Comparison of ENCODE assay signal across 22 cellular contexts in the genomic region with DNA sequence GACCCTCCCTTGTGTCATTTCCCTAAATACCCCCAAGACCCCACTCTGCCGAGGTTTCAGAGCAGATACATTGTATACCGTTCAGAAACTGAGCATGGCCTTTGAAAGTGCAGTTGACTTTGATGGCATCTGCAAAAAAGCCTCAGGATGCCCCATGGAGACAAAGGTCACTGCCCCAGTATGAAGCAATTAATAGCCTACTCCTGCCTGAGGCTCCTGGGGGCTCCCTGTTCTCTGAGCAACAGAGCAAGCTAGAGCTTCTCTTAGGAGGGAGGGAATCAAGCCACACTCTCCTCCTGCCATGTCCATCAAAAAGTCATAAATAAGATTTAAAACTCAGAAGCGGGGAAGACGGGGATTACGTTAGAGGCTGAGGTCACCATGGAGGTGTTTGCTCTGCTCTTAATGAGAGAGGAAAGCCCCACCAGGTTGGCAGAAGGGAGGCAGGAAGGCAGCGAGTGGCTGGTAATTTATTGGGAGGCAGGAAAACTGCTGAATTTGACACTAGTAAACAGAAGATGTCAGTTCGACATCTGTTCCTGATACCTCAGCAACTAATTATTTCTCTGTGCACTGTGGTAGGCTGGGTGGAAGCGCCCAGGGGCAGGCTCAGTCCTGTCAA.
DNase-seq lines count a peak whose midpoint lies in the region; ATAC-seq, FAIRE-seq and TF ChIP-seq lines count a peak whose summit lies in the region.
"Had no signal": no experiment of that assay in that cellular context is flagged by ENCODE, and none has a peak within 500 bp of the region (broad histone marks: within the 10 kb centered on the region; RNA-seq: fewer than 3 reads in every experiment).

No MANE protein-coding gene starts in this region.

- peak; percentile 60 for ATAC-seq in HepG2
- no peak for ATAC-seq in right lobe of liver
- no peak for ATAC-seq in HG03280 (IDR thresholded peaks at IDR 0.05; ENCODE audit: unreplicated experiment)
- ATAC-seq in HG02798 (IDR thresholded peaks at IDR 0.05; ENCODE audit: poor library complexity, unreplicated experiment), result no peak
- ATAC-seq: A549, heart right ventricle had no signal

- H3K4me3 ChIP-seq in HepG2 (replicated peaks in 1 of 3; ENCODE audit: insufficient read depth in 1 of 3, low read depth in 2 of 3, low read length in 3 of 3) (no peak overlapping the region), right lobe of liver (no peak overlapping the region), endodermal cell (ENCODE audit: low read length) (no peak overlapping the region), H7 (ENCODE audit: insufficient read depth, low read depth, low read length) (no peak overlapping the region)
- H3K4me3 ChIP-seq: A549; BLaER1 treated with 17β-estradiol and CSF1 and Interleukin-3, amounts not matched to agents 10 nM and 100 nM; heart right ventricle; PC-9; transverse colon had no signal

- H3K4me1 ChIP-seq in HepG2 (ENCODE audit: insufficient read depth, low read length) (peaks cover 34% of the 10 kb centered on the region), right lobe of liver (no peaks in the 10 kb centered on the region), endodermal cell (ENCODE audit: control insufficient read depth, insufficient read depth, low read length) (peaks cover 13% of the 10 kb centered on the region)
- H3K4me1 ChIP-seq: A549, heart right ventricle had no signal

- no peak overlapping the region for H2AFZ ChIP-seq in HepG2 (ENCODE audit: low read length)
- H2AFZ ChIP-seq: PC-9 had no signal

- H3K4me2 ChIP-seq in HepG2 (ENCODE audit: low read depth, low read length), result peak overlapping the region; percentile 36; the same call in 1 of the 2 replicates
- H3K4me2 ChIP-seq: A549, PC-9 had no signal

- TF ChIP-seq POLR2A in HepG2 (IDR thresholded peaks at IDR 0.05; ENCODE audit: insufficient read depth in 1 of 2, low read depth in 2 of 2, low read length in 2 of 2) (no peak), right lobe of liver (IDR thresholded peaks at IDR 0.05) (no peak)

- H4K20me1 ChIP-seq in HepG2 (ENCODE audit: insufficient read depth, low read length), result no peaks in the 10 kb centered on the region
- H4K20me1 ChIP-seq: BLaER1 treated with 17β-estradiol and CSF1 and Interleukin-3, amounts not matched to agents 10 nM and 100 nM had no signal

- WGBS in HepG2 (ENCODE audit: low lambda C conversion rate), result 2% methylated on average over 8 of the region's 8 CpGs
- WGBS in right lobe of liver (ENCODE audit: insufficient coverage, low coverage, low lambda C conversion rate, missing lambda C conversion rate), result 34% methylated on average over 8 of the region's 8 CpGs
- 61 to 80% methylated on average over 4 to 8 of the region's 8 CpGs for WGBS in endodermal cell (ENCODE audit: insufficient coverage in 1 of 2, insufficient read length in 1 of 2), 2 experiments

- TF ChIP-seq EP300 in HepG2 (IDR thresholded peaks at IDR 0.05; ENCODE audit: low read depth in 2 of 2, low read length in 2 of 2) (no peak), HepG2 (CRISPR knock-in tag; IDR thresholded peaks at IDR 0.05; ENCODE audit: borderline replicate concordance) (no peak)

- POLR2A ChIA-PET in HepG2 (lab: Yijun Ruan, JAX), result no interaction called here

- no peak overlapping the region for H3K27ac ChIP-seq in HepG2 (ENCODE audit: extremely low read length, insufficient read depth, low read length)
- H3K27ac ChIP-seq in right lobe of liver, result no peak overlapping the region
- peak overlapping the region; percentile 6 for H3K27ac ChIP-seq in endodermal cell (ENCODE audit: low read depth, low read length)
- H3K27ac ChIP-seq: A549; BLaER1 treated with 17β-estradiol and CSF1 and Interleukin-3, amounts not matched to agents 10 nM and 100 nM; heart right ventricle; PC-9; transverse colon had no signal

- no peak for TF ChIP-seq CTCF in HepG2 (CRISPR knock-in tag; IDR thresholded peaks at IDR 0.05)
- TF ChIP-seq CTCF in right lobe of liver (IDR thresholded peaks at IDR 0.05), result no peak
- TF ChIP-seq CTCF in endodermal cell (conservative IDR thresholded peaks at IDR 0.05), result no peak

- H3K9me3 ChIP-seq in HepG2 (ENCODE audit: low read length) (no peaks in the 10 kb centered on the region), right lobe of liver (no peaks in the 10 kb centered on the region), endodermal cell (ENCODE audit: control insufficient read depth, low read length) (no peaks in the 10 kb centered on the region)
- H3K9me3 ChIP-seq: A549, heart right ventricle, transverse colon had no signal

- BruUV-seq in HepG2 (replicated peaks; lab: Mats Ljungman, UMichigan), result no TSS peak

- no peak overlapping the region for H3K27ac Mint-ChIP-seq in endodermal cell
- H3K27ac Mint-ChIP-seq: mesothelial cell of epicardium had no signal

- no peak overlapping the region for H3K4me3 Mint-ChIP-seq in endodermal cell
- H3K4me3 Mint-ChIP-seq: mesothelial cell of epicardium had no signal

- H3K9ac ChIP-seq in HepG2 (ENCODE audit: insufficient read depth, low read depth, low read length), result no peak overlapping the region
- no peak overlapping the region for H3K9ac ChIP-seq in endodermal cell (ENCODE audit: extremely low read depth, low read length, poor library complexity, severe bottlenecking)
- H3K9ac ChIP-seq: BLaER1 treated with 17β-estradiol and CSF1 and Interleukin-3, amounts not matched to agents 10 nM and 100 nM had no signal

- H3K9me3 Mint-ChIP-seq in endodermal cell, result no peaks in the 10 kb centered on the region
- H3K9me3 Mint-ChIP-seq: mesothelial cell of epicardium had no signal

- DNase-seq in HepG2 (ENCODE audit: low spot score) (peak; percentile 25), right lobe of liver (no peak), NCI-H524 (lab: John Stamatoyannopoulos, UW) (peak; percentile 67 to 87), endodermal cell (no peak), H7 (no peak)
- no peak for DNase-seq in stimulated activated CD4-positive, alpha-beta T cell treated with anti-CD3 and anti-CD28 coated beads, Interleukin-12 subunit alpha, Interleukin-12 subunit beta, amount 100 ng/mL, for 4 hours
- DNase-seq: activated CD4-positive, alpha-beta T cell treated with anti-CD3 and anti-CD28 coated beads for 4 hours; activated effector memory CD4-positive, alpha-beta T cell treated with anti-CD3 and anti-CD28 coated beads, Interleukin-2, amount 50 U/mL, for 16 hours; central memory CD4-positive, alpha-beta T cell; effector memory CD4-positive, alpha-beta T cell; heart right ventricle; NCI-H226; PC-9; stimulated activated CD4-positive, alpha-beta T cell treated with anti-CD3 and anti-CD28 coated beads, Interleukin-15, amount 100 ng/mL, for 24 hours; stimulated activated naive CD4-positive, alpha-beta T cell treated with Interleukin-2 at 50 U/mL for 16 hours; T1000; transverse colon had no signal

- TF ChIP-seq RAD21 in HepG2 (CRISPR knock-in tag; IDR thresholded peaks at IDR 0.05), result no peak

- H3K79me2 ChIP-seq in HepG2 (ENCODE audit: insufficient read depth, low read length), result no peaks in the 10 kb centered on the region

- H3K27me3 Mint-ChIP-seq in endodermal cell (ENCODE audit: insufficient read depth), result no peaks in the 10 kb centered on the region

- peaks cover 47% of the 10 kb centered on the region for H3K4me1 Mint-ChIP-seq in endodermal cell

- H3K36me3 ChIP-seq in HepG2 (replicated peaks in 1 of 2; ENCODE audit: control insufficient read depth in 1 of 2, insufficient read depth in 2 of 2, low read length in 2 of 2), result no peaks in the 10 kb centered on the region
- no peaks in the 10 kb centered on the region for H3K36me3 ChIP-seq in right lobe of liver
- H3K36me3 ChIP-seq in endodermal cell (ENCODE audit: control insufficient read depth, insufficient read depth, low read length), result no peaks in the 10 kb centered on the region
- no peaks in the 10 kb centered on the region for H3K36me3 ChIP-seq in H7 (replicated peaks; ENCODE audit: control insufficient read depth, insufficient read depth, low read length)
- H3K36me3 ChIP-seq: BLaER1 treated with 17β-estradiol and CSF1 and Interleukin-3, amounts not matched to agents 10 nM and 100 nM; heart right ventricle; transverse colon had no signal

- H3K36me3 Mint-ChIP-seq in endodermal cell (ENCODE audit: low read depth), result no peaks in the 10 kb centered on the region
- H3K36me3 Mint-ChIP-seq: mesothelial cell of epicardium had no signal

- no peak for FAIRE-seq in HepG2 (lab: Jason Lieb, UNC)
- FAIRE-seq: A549 had no signal

- CTCF ChIA-PET in HepG2 (lab: Yijun Ruan, JAX; ENCODE audit: low intra/inter-chr PET ratio, low total read pairs), result no interaction called here

- intact Hi-C loops in HepG2 (cut with micrococcal nuclease; ENCODE audit: unreplicated experiment), result no loop called here
- intact Hi-C loops in right lobe of liver (cut with DNase I), result no loop called here

- in situ Hi-C loops in HepG2 (cut with HindIII; ENCODE audit: extremely low pct_ligation_motif_present, low pct_unique_long_range_greater_than_20kb), result no loop called here

- no peaks in the 10 kb centered on the region for H3K27me3 ChIP-seq in HepG2 (ENCODE audit: control insufficient read depth in 1 of 2, insufficient read depth in 2 of 2, low read length in 2 of 2)
- H3K27me3 ChIP-seq in right lobe of liver, result peaks cover 0 to 4% of the 10 kb centered on the region in 2 donors
- H3K27me3 ChIP-seq in endodermal cell (ENCODE audit: control insufficient read depth, insufficient read depth, low read length, poor library complexity, severe bottlenecking), result no peaks in the 10 kb centered on the region
- H3K27me3 ChIP-seq in H7 (ENCODE audit: control insufficient read depth, insufficient read depth, low read length), result no peaks in the 10 kb centered on the region
- H3K27me3 ChIP-seq: BLaER1 treated with 17β-estradiol and CSF1 and Interleukin-3, amounts not matched to agents 10 nM and 100 nM; transverse colon had no signal

TF ChIP-seq in HepG2, 621 proteins besides CTCF, POLR2A, EP300 and RAD21 (continues in another document):
- TF ChIP-seq NKX3-1 (CRISPR knock-in tag; IDR thresholded peaks at IDR 0.05), result no peak
- no peak for TF ChIP-seq ZNF382 (CRISPR knock-in tag; IDR thresholded peaks at IDR 0.05; ENCODE audit: borderline replicate concordance)
- no peak for TF ChIP-seq SNAI1 (CRISPR knock-in tag; IDR thresholded peaks at IDR 0.05; ENCODE audit: borderline replicate concordance)
- no peak for TF ChIP-seq ZNF746 (CRISPR knock-in tag; IDR thresholded peaks at IDR 0.05)
- no peak for TF ChIP-seq ZFP36 (IDR thresholded peaks at IDR 0.05; ENCODE audit: borderline replicate concordance, low read depth, low read length, partially characterized antibody)
- TF ChIP-seq CEBPG (CRISPR knock-in tag; IDR thresholded peaks at IDR 0.05), result peak; percentile 58
- TF ChIP-seq PHF21A (CRISPR knock-in tag; IDR thresholded peaks at IDR 0.05), result no peak
- peak; percentile 73 for TF ChIP-seq CEBPB (IDR thresholded peaks at IDR 0.05; ENCODE audit: borderline replicate concordance, low read depth, low read length)
- TF ChIP-seq, protein P1, sequence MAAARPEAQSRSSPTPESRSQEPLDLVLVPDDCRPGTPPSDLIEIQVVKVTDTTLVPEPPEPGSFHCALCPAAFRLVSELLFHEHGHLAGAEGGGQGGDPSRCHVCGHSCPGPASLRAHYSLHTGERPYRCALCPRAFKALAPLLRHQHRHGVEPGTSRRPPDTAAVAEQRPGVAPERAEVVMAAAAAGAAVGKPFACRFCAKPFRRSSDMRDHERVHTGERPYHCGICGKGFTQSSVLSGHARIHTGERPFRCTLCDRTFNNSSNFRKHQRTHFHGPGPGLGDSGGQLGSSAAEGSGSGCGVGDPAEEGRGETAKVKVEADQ (CRISPR knock-in tag; IDR thresholded peaks at IDR 0.05; ENCODE audit: borderline replicate concordance), result no peak

Comparison
In these comparisons a context has a peak if more than half of its experiments do, and no peak if none do; other contexts are left out.
1. DNase-seq: peak in HepG2 (single experiment) and NCI-H524 (2 of 2); none in right lobe of liver (0 of 3), endodermal cell (single experiment), stimulated activated CD4-positive, alpha-beta T cell treated with anti-CD3 and anti-CD28 coated beads, Interleukin-12 subunit alpha, Interleukin-12 subunit beta, amount 100 ng/mL, for 4 hours (single experiment) and H7 (single experiment).